In the genomic region with DNA sequence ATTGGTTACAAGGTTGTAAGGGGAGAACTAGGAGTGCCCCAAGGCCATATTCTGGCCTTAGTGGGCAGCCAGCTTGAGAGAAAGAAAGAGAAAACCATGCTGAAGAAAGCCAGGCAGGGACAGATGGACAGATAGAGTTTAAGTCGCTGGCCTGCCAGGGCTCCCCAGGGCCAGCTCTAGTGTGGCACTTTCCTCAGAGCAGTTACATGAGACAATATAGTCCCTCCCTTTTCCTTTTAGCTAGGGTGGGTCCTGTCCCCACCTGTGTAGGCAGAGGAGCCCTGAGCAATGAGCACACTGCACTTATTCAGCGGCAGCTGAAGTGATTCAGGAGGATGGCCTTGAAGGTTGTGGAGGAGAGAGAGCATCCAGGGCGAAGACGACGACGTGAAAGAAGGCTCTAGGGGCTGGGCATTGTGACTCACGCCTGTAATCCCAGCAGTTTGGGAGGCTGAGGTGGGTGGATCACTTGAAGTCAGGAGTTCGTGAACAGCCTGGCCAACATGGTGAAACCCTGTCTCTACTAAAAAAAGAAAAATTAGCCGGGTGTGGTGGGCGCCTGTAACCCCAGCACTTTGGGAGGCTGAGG, we compare ENCODE assay signal across 12 cellular contexts.
DNase-seq lines count a peak whose midpoint lies in the region; TF ChIP-seq lines count a peak whose summit lies in the region.
"Had no signal": no experiment of that assay in that cellular context is flagged by ENCODE, and none has a peak within 500 bp of the region (broad histone marks: within the 10 kb centered on the region; RNA-seq: fewer than 3 reads in every experiment).

No MANE protein-coding gene starts in this region.

- H3K9me3 Mint-ChIP-seq in CD14-positive monocyte = peaks cover 0 to 2% (median 0%) of the 10 kb centered on the region in 7 donors
- H3K9me3 Mint-ChIP-seq in dendritic cell treated with granulocyte-macrophage colony-stimulating factor and Interleukin-4, amounts not matched to agents 40 ng/mL and 50 ng/mL, for 4 days = no peaks in the 10 kb centered on the region
- H3K9me3 Mint-ChIP-seq: activated naive CD8-positive, alpha-beta T cell treated with anti-CD3 and anti-CD28 coated beads, Interleukin-2, amount 50 U/mL, for 24 hours; T-cell had no signal

- no peak overlapping the region for H3K4me3 Mint-ChIP-seq in CD14-positive monocyte
- no peak overlapping the region for H3K4me3 Mint-ChIP-seq in dendritic cell treated with granulocyte-macrophage colony-stimulating factor and Interleukin-4, amounts not matched to agents 40 ng/mL and 50 ng/mL, for 4 days
- H3K4me3 Mint-ChIP-seq: activated naive CD8-positive, alpha-beta T cell treated with anti-CD3 and anti-CD28 coated beads, Interleukin-2, amount 50 U/mL, for 24 hours; neural crest cell; T-cell had no signal

- H2AK5ac ChIP-seq in neuronal stem cell (ENCODE audit: low read depth, low read length) = no peak overlapping the region

- no peak overlapping the region for H3K18ac ChIP-seq in neuronal stem cell (ENCODE audit: low read length)

- DNase-seq in CD14-positive monocyte (ENCODE audit: low spot score) (no peak), LHCN-M2 (ENCODE audit: low read depth) (peak; percentile 82), neuronal stem cell (ENCODE audit: low spot score) (no peak), NCI-H2227 (lab: John Stamatoyannopoulos, UW; ENCODE audit: unreplicated experiment) (no peak), posterior vena cava (ENCODE audit: low spot score) (no peak), NAMALWA (ENCODE audit: low spot score) (no peak)
- no peak for DNase-seq in central memory CD4-positive, alpha-beta T cell
- DNase-seq: activated naive CD8-positive, alpha-beta T cell treated with anti-CD3 and anti-CD28 coated beads, Interleukin-2, amount 50 U/mL, for 24 hours; NCI-H774 had no signal

- H3K27ac ChIP-seq in neuronal stem cell (replicated peaks; ENCODE audit: low read length) = no peak overlapping the region

- WGBS in neuronal stem cell (ENCODE audit: extremely low coverage in 2 of 2, insufficient read length in 2 of 2, insufficient replicate concordance in 1 of 2), 2 donors = no CpG with 5 or more reads among the region's 10 CpGs

- H3K27me3 ChIP-seq in neuronal stem cell (ENCODE audit: control insufficient read depth in 3 of 3, insufficient read depth in 3 of 3, low read depth in 1 of 3, low read length in 3 of 3) = no peaks in the 10 kb centered on the region

- peaks cover 0 to 7% of the 10 kb centered on the region in 2 donors for H3K36me3 Mint-ChIP-seq in CD14-positive monocyte
- no peaks in the 10 kb centered on the region for H3K36me3 Mint-ChIP-seq in dendritic cell treated with granulocyte-macrophage colony-stimulating factor and Interleukin-4, amounts not matched to agents 40 ng/mL and 50 ng/mL, for 4 days (ENCODE audit: low read depth)
- H3K36me3 Mint-ChIP-seq: T-cell had no signal

- no peaks in the 10 kb centered on the region for H3K36me3 ChIP-seq in neuronal stem cell (replicated peaks in 1 of 2; ENCODE audit: control insufficient read depth in 2 of 2, insufficient read depth in 2 of 2, low read length in 2 of 2)

- no peak overlapping the region for H3K4me2 ChIP-seq in neuronal stem cell (ENCODE audit: insufficient read depth, low read length, poor library complexity, severe bottlenecking)

- H3K4me3 ChIP-seq in neuronal stem cell (ENCODE audit: low read length in 2 of 2) = no peak overlapping the region

- H3K27ac Mint-ChIP-seq in CD14-positive monocyte = peak overlapping the region; percentile 69 to 94 (median 87)
- peak overlapping the region; percentile 65 for H3K27ac Mint-ChIP-seq in dendritic cell treated with granulocyte-macrophage colony-stimulating factor and Interleukin-4, amounts not matched to agents 40 ng/mL and 50 ng/mL, for 4 days
- H3K27ac Mint-ChIP-seq: activated naive CD8-positive, alpha-beta T cell treated with anti-CD3 and anti-CD28 coated beads, Interleukin-2, amount 50 U/mL, for 24 hours; T-cell had no signal

- no peaks in the 10 kb centered on the region for H3K9me3 ChIP-seq in neuronal stem cell (replicated peaks in 1 of 2; ENCODE audit: control insufficient read depth in 2 of 2, insufficient read depth in 1 of 2, low read depth in 1 of 2, low read length in 2 of 2)

- no peak overlapping the region for H2AFZ ChIP-seq in neuronal stem cell (ENCODE audit: low read length)

- peaks cover 0 to 6% (median 2%) of the 10 kb centered on the region in 3 donors for H3K27me3 Mint-ChIP-seq in CD14-positive monocyte (ENCODE audit: low read depth in 3 of 3)
- H3K27me3 Mint-ChIP-seq in dendritic cell treated with granulocyte-macrophage colony-stimulating factor and Interleukin-4, amounts not matched to agents 40 ng/mL and 50 ng/mL, for 4 days = no peaks in the 10 kb centered on the region
- H3K27me3 Mint-ChIP-seq: activated naive CD8-positive, alpha-beta T cell treated with anti-CD3 and anti-CD28 coated beads, Interleukin-2, amount 50 U/mL, for 24 hours had no signal

- no peak overlapping the region for H4K91ac ChIP-seq in neuronal stem cell (ENCODE audit: low read depth, low read length, poor library complexity)

- H3K14ac ChIP-seq in neuronal stem cell (ENCODE audit: low read length) = no peak overlapping the region

- no peak for TF ChIP-seq CTCF in CD14-positive monocyte (IDR thresholded peaks at IDR 0.05)

- peaks cover 69% of the 10 kb centered on the region for H3K4me1 Mint-ChIP-seq in CD14-positive monocyte
- peaks cover 83% of the 10 kb centered on the region for H3K4me1 Mint-ChIP-seq in dendritic cell treated with granulocyte-macrophage colony-stimulating factor and Interleukin-4, amounts not matched to agents 40 ng/mL and 50 ng/mL, for 4 days (ENCODE audit: low read depth)

- H4K8ac ChIP-seq in neuronal stem cell (ENCODE audit: low read depth, low read length) = no peak overlapping the region

- H2BK120ac ChIP-seq in neuronal stem cell (ENCODE audit: low read depth, low read length) = no peak overlapping the region

- H3K79me1 ChIP-seq in neuronal stem cell (ENCODE audit: low read depth, low read length) = no peaks in the 10 kb centered on the region

- no peak overlapping the region for H3K9ac ChIP-seq in neuronal stem cell (ENCODE audit: low read depth, low read length, poor library complexity)

- peak overlapping the region; percentile 12 for H2BK12ac ChIP-seq in neuronal stem cell (ENCODE audit: low read length)

- intact Hi-C loops in CD14-positive monocyte (cut with micrococcal nuclease) = no loop called here
- intact Hi-C loops in dendritic cell treated with granulocyte-macrophage colony-stimulating factor and Interleukin-4, amounts not matched to agents 40 ng/mL and 50 ng/mL, for 4 days (cut with micrococcal nuclease) = no loop called here
- intact Hi-C loops in posterior vena cava (cut with DNase I) = no loop called here

- H2BK15ac ChIP-seq in neuronal stem cell (ENCODE audit: low read length) = no peak overlapping the region

- H3K23ac ChIP-seq in neuronal stem cell (ENCODE audit: low read depth, low read length, poor library complexity) = no peak overlapping the region

- peaks cover 6 to 7% of the 10 kb centered on the region in 2 donors for H3K4me1 ChIP-seq in neuronal stem cell (ENCODE audit: control insufficient read depth in 2 of 2, insufficient read depth in 1 of 2, low read depth in 1 of 2, low read length in 2 of 2)

- H3K4ac ChIP-seq in neuronal stem cell (ENCODE audit: low read length) = no peak overlapping the region

- H2BK5ac ChIP-seq in neuronal stem cell (ENCODE audit: low read length) = peak overlapping the region; percentile 8
